In genomic region chr4:169201144-169202124, GRCh38 we compare ENCODE assay signal across 11 cellular contexts.
DNase-seq lines count a peak whose midpoint lies in the region; ATAC-seq and TF ChIP-seq lines count a peak whose summit lies in the region.
"Had no signal": no experiment of that assay in that cellular context is flagged by ENCODE, and none has a peak within 500 bp of the region (broad histone marks: within the 10 kb centered on the region; RNA-seq: fewer than 3 reads in every experiment).

No MANE protein-coding gene starts in this region.

- DNase-seq in NCI-H2171 treated with DMSO at 0.1 percent for 48 hours (lab: John Stamatoyannopoulos, UW), result peak; percentile 7
- no peak for DNase-seq in NCI-H2171 (lab: John Stamatoyannopoulos, UW)
- no peak for DNase-seq in endodermal cell
- DNase-seq in vagina (ENCODE audit: extremely low spot score in 2 of 2), result no peak
- no peak for DNase-seq in OCI-M1 (lab: John Stamatoyannopoulos, UW)
- DNase-seq: activated naive CD8-positive, alpha-beta T cell treated with anti-CD3 and anti-CD28 coated beads for 36 hours; AML-193; NCI-H1694 had no signal

- H3K27ac ChIP-seq in endodermal cell (ENCODE audit: low read depth, low read length) (peak overlapping the region; percentile 3), mesodermal cell (ENCODE audit: low read depth, low read length, severe bottlenecking) (peak overlapping the region; percentile 4), vagina (peak overlapping the region; percentile 39)

- no peak for ATAC-seq in HG03095 (IDR thresholded peaks at IDR 0.05; ENCODE audit: unreplicated experiment)
- no peak for ATAC-seq in HG02852 (IDR thresholded peaks at IDR 0.05; ENCODE audit: unreplicated experiment)

- H3K4me1 Mint-ChIP-seq in endodermal cell, result peaks cover 45% of the 10 kb centered on the region
- H3K4me1 Mint-ChIP-seq: activated naive CD8-positive, alpha-beta T cell treated with anti-CD3 and anti-CD28 coated beads for 36 hours had no signal

- intact Hi-C loops in vagina (cut with DNase I), result no loop called here

- H3K4me1 ChIP-seq in endodermal cell (ENCODE audit: control insufficient read depth, insufficient read depth, low read length) (peaks cover 21% of the 10 kb centered on the region), mesodermal cell (ENCODE audit: control insufficient read depth, insufficient read depth, low read length, poor library complexity, severe bottlenecking) (peaks cover 13% of the 10 kb centered on the region), vagina (peaks cover 42% of the 10 kb centered on the region)

- H3K9me3 ChIP-seq in endodermal cell (ENCODE audit: control insufficient read depth, low read length), result no peaks in the 10 kb centered on the region
- no peaks in the 10 kb centered on the region for H3K9me3 ChIP-seq in mesodermal cell (ENCODE audit: control insufficient read depth, low read length)
- no peaks in the 10 kb centered on the region for H3K9me3 ChIP-seq in vagina

- H3K27ac Mint-ChIP-seq in endodermal cell, result peak overlapping the region; percentile 56
- H3K27ac Mint-ChIP-seq: activated naive CD8-positive, alpha-beta T cell treated with anti-CD3 and anti-CD28 coated beads for 36 hours had no signal

- no peaks in the 10 kb centered on the region for H3K9me3 Mint-ChIP-seq in endodermal cell
- H3K9me3 Mint-ChIP-seq: activated naive CD8-positive, alpha-beta T cell treated with anti-CD3 and anti-CD28 coated beads for 36 hours had no signal

- H3K9ac ChIP-seq in endodermal cell (ENCODE audit: extremely low read depth, low read length, poor library complexity, severe bottlenecking), result no peak overlapping the region

- H3K27me3 ChIP-seq in endodermal cell (ENCODE audit: control insufficient read depth, insufficient read depth, low read length, poor library complexity, severe bottlenecking), result no peaks in the 10 kb centered on the region
- no peaks in the 10 kb centered on the region for H3K27me3 ChIP-seq in vagina

- peak overlapping the region; percentile 8 for H3K4me3 Mint-ChIP-seq in endodermal cell
- H3K4me3 Mint-ChIP-seq: activated naive CD8-positive, alpha-beta T cell treated with anti-CD3 and anti-CD28 coated beads for 36 hours had no signal

- H3K4me3 ChIP-seq in endodermal cell (ENCODE audit: low read length) (peak overlapping the region; percentile 54), mesodermal cell (ENCODE audit: extremely low read depth, insufficient read depth, low read length, poor library complexity, severe bottlenecking) (no peak overlapping the region), vagina (no peak overlapping the region)

- no peak for TF ChIP-seq POLR2A in vagina (IDR thresholded peaks at IDR 0.05)

- TF ChIP-seq CTCF in endodermal cell (conservative IDR thresholded peaks at IDR 0.05) (no peak), vagina (IDR thresholded peaks at IDR 0.05) (no peak)

- 80 to 81% methylated on average over 2 to 5 of the region's 5 CpGs for WGBS in endodermal cell (ENCODE audit: insufficient coverage in 1 of 2, insufficient read length in 1 of 2), 2 experiments
- 74 to 92% methylated on average over 2 of the region's 5 CpGs for WGBS in mesodermal cell (ENCODE audit: insufficient coverage in 2 of 2), 2 experiments

- H3K36me3 ChIP-seq in endodermal cell (ENCODE audit: control insufficient read depth, insufficient read depth, low read length) (peaks cover 4% of the 10 kb centered on the region), mesodermal cell (ENCODE audit: control insufficient read depth, insufficient read depth, low read length) (no peaks in the 10 kb centered on the region), vagina (no peaks in the 10 kb centered on the region)

- H3K27me3 Mint-ChIP-seq in endodermal cell (ENCODE audit: insufficient read depth), result no peaks in the 10 kb centered on the region

- H3K36me3 Mint-ChIP-seq in endodermal cell (ENCODE audit: low read depth), result peaks cover 1% of the 10 kb centered on the region
- H3K36me3 Mint-ChIP-seq: activated naive CD8-positive, alpha-beta T cell treated with anti-CD3 and anti-CD28 coated beads for 36 hours had no signal
